In the genomic region with DNA sequence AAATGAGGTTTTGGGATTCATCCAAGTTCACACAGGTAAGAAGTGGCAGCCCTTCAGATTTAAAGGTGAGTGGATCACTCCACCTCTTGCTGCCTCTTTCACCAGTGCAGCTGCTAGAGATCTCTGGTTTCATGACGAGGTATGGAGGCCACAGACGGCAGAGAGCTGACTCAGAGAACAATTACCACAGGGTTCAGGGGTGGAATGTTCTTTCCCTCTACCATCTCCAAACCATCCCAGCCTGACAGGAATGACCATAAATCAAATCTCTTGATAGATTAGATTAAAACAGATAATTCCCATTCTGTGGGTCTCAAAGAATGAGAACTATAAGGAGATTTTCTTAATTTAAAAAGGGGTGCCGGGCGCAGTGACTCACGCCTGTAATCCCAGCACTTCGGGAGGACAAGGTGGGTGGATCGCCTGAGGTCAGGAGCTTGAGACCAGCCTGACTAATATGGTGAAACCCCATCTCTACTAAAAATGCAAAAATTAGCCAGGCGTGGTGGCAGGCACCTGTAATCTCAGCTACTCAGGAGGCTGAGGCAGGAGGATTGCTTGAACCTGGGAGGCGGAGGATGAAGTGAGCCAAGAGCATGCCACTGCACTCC, we compare ENCODE assay signal across 10 cellular contexts.
A peak's percentile ranks its signal among the peaks of the same experiment; 100 is the strongest.
DNase-seq lines count a peak whose midpoint lies in the region; ATAC-seq and TF ChIP-seq lines count a peak whose summit lies in the region.
"Had no signal": no experiment of that assay in that cellular context is flagged by ENCODE, and none has a peak within 500 bp of the region (broad histone marks: within the 10 kb centered on the region; RNA-seq: fewer than 3 reads in every experiment).

No MANE protein-coding gene starts in this region.

- DNase-seq in AG10803 (ENCODE audit: low read depth) (peak; percentile 1), HS-27A (ENCODE audit: low read depth) (peak; percentile 14), PC-9 (peak; percentile 69 to 95), fibroblast of lung (ENCODE audit: low read depth in 2 of 2) (peak; percentile 2 to 94), D341Med (ENCODE audit: low spot score) (no peak), NCI-H1694 (lab: John Stamatoyannopoulos, UW) (no peak)
- DNase-seq: activated CD4-positive, alpha-beta T cell treated with anti-CD3 and anti-CD28 coated beads, Interleukin-2, amount 10 ng/mL, durations not matched to agents 24 days and 14 days; NCI-H1694 treated with DMSO at 0.1 percent for 48 hours had no signal

- CTCF ChIA-PET in PC-9 (lab: Charles Lee), result interaction anchor here (0.5 to 0.6 kb wide), 2 partner anchors 902 to 1649 kb away, joined by 6 to 8 read pairs; no protein-coding TSS in a partner anchor

- H3K27me3 ChIP-seq in PC-9 (ENCODE audit: insufficient read depth, low read depth) (no peaks in the 10 kb centered on the region), fibroblast of lung (ENCODE audit: control insufficient read depth, insufficient read depth, low read length) (no peaks in the 10 kb centered on the region)

- H3K4me2 ChIP-seq in PC-9 (peak overlapping the region; percentile 15), fibroblast of lung (ENCODE audit: extremely low read depth, insufficient read depth, low read length) (no peak overlapping the region)

- no peaks in the 10 kb centered on the region for H3K9me3 ChIP-seq in PC-9 (ENCODE audit: insufficient read depth, low read depth)
- no peaks in the 10 kb centered on the region for H3K9me3 ChIP-seq in fibroblast of lung (ENCODE audit: control insufficient read depth, insufficient read depth, low read depth, low read length)

- H3K4me1 ChIP-seq in PC-9 (replicated peaks; ENCODE audit: insufficient read depth), result peaks cover 14% of the 10 kb centered on the region
- H3K4me1 ChIP-seq in fibroblast of lung (ENCODE audit: control insufficient read depth, extremely low read depth, insufficient read depth, low read length), result no peaks in the 10 kb centered on the region

- no TSS peak for BruUV-seq in PC-9 (replicated peaks; lab: Mats Ljungman, UMichigan)

- H4K20me1 ChIP-seq in PC-9 (ENCODE audit: insufficient read depth) (no peaks in the 10 kb centered on the region), fibroblast of lung (ENCODE audit: control insufficient read depth, extremely low read depth, insufficient read depth, low read length) (no peaks in the 10 kb centered on the region)

- TF ChIP-seq CTCF in AG10803 (conservative IDR thresholded peaks at IDR 0.05; ENCODE audit: low read length), result no peak
- TF ChIP-seq CTCF in PC-9 (conservative IDR thresholded peaks at IDR 0.05), result no peak
- TF ChIP-seq CTCF in fibroblast of lung (conservative IDR thresholded peaks at IDR 0.05 in 1 of 2, IDR thresholded peaks at IDR 0.05 in 1 of 2; ENCODE audit: low read depth in 1 of 2, low read length in 2 of 2), result no peak

- intact Hi-C loops in PC-9 (cut with micrococcal nuclease; ENCODE audit: unreplicated experiment), result loop anchor here (1.0 to 10.0 kb wide), 13 partner anchors 64 to 1814 kb away; no protein-coding TSS in a partner anchor

- H3K4me3 ChIP-seq in AG10803 (ENCODE audit: low read length), result no peak overlapping the region
- H3K4me3 ChIP-seq in PC-9, result no peak overlapping the region
- no peak overlapping the region for H3K4me3 ChIP-seq in fibroblast of lung (replicated peaks in 1 of 4; ENCODE audit: control extremely low read depth in 1 of 4, insufficient read depth in 1 of 4, low read depth in 3 of 4, low read length in 4 of 4)

- H3K27ac ChIP-seq in PC-9 (peak overlapping the region; percentile 68), fibroblast of lung (ENCODE audit: insufficient read depth, low read length) (no peak overlapping the region)

- H3F3A ChIP-seq in PC-9 (ENCODE audit: insufficient read depth, low read depth), result peaks cover 19% of the 10 kb centered on the region

- H3K36me3 ChIP-seq in PC-9 (ENCODE audit: low read depth) (no peaks in the 10 kb centered on the region), fibroblast of lung (ENCODE audit: control insufficient read depth, insufficient read depth, low read length) (no peaks in the 10 kb centered on the region)

- no peak for ATAC-seq in HG03139 (IDR thresholded peaks at IDR 0.05; ENCODE audit: unreplicated experiment)
- ATAC-seq in HG03175 (IDR thresholded peaks at IDR 0.05; ENCODE audit: unreplicated experiment), result no peak

- H2AFZ ChIP-seq in PC-9 (no peak overlapping the region), fibroblast of lung (ENCODE audit: low read length) (no peak overlapping the region)

- no peak overlapping the region for H3K9ac ChIP-seq in fibroblast of lung (ENCODE audit: insufficient read depth, low read length)

- POLR2A ChIA-PET in PC-9 (lab: Charles Lee; ENCODE audit: unreplicated experiment), result interaction anchor here (0.6 kb wide), 1 partner anchor 873 kb away, joined by 5 read pairs; no protein-coding TSS in a partner anchor

- H3K79me2 ChIP-seq in PC-9 (ENCODE audit: low read depth) (no peaks in the 10 kb centered on the region), fibroblast of lung (ENCODE audit: control insufficient read depth, insufficient read depth, low read length) (no peaks in the 10 kb centered on the region)

- no peaks in the 10 kb centered on the region for H3K9me2 ChIP-seq in PC-9 (ENCODE audit: insufficient read depth)

Comparison
In these comparisons a context has a peak if more than half of its experiments do, and no peak if none do; other contexts are left out.
1. DNase-seq: peak in AG10803 (single experiment), HS-27A (single experiment), PC-9 (2 of 2) and fibroblast of lung (2 of 2); none in D341Med (single experiment) and NCI-H1694 (single experiment).